In the genomic region with DNA sequence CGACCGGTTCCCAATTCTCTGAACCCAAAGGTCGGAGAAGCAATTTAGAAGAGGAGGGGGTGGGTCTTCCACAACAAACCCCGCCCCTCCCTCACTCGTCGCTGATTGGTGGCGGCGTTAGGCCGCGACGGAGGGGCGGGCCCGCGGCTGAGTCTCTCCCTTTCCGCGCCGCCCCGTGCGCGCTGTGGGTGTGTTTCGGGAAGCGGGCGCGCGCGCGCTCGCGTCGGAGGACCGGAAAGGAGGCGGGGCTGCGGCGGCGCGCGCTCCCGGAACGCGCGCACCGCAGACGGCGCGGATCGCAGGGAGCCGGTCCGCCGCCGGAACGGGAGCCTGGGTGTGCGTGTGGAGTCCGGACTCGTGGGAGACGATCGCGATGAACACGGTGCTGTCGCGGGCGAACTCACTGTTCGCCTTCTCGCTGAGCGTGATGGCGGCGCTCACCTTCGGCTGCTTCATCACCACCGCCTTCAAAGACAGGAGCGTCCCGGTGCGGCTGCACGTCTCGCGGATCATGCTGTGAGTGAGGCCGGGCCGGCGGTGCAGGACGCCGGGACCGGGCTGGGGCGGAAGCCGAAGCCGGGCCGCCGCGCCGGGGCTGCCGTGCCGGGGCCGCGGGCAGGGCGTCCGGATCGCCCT, we compare ENCODE assay signal across 1 cellular context.
TF ChIP-seq lines count a peak whose summit lies in the region.

TSS of gene SPCS3 (plus strand) at position 263 of the 636 bp plus-strand sequence. CDS start at position 374, 111 bp downstream.

TF ChIP-seq in K562, 482 proteins besides CTCF, POLR2A, EP300 and RAD21 (continued from another document and continues in another):
- TF ChIP-seq, protein P1, sequence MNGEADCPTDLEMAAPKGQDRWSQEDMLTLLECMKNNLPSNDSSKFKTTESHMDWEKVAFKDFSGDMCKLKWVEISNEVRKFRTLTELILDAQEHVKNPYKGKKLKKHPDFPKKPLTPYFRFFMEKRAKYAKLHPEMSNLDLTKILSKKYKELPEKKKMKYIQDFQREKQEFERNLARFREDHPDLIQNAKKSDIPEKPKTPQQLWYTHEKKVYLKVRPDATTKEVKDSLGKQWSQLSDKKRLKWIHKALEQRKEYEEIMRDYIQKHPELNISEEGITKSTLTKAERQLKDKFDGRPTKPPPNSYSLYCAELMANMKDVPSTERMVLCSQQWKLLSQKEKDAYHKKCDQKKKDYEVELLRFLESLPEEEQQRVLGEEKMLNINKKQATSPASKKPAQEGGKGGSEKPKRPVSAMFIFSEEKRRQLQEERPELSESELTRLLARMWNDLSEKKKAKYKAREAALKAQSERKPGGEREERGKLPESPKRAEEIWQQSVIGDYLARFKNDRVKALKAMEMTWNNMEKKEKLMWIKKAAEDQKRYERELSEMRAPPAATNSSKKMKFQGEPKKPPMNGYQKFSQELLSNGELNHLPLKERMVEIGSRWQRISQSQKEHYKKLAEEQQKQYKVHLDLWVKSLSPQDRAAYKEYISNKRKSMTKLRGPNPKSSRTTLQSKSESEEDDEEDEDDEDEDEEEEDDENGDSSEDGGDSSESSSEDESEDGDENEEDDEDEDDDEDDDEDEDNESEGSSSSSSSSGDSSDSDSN (IDR thresholded peaks at IDR 0.05; ENCODE audit: borderline replicate concordance in 1 of 2, low read depth in 2 of 2, low read length in 2 of 2) = peak; percentile 34 to 60; a peak in 2 of 4 replicates
- TF ChIP-seq JUND (IDR thresholded peaks at IDR 0.05; ENCODE audit: borderline replicate concordance, low read depth, low read length) = 0 out of 2 replicates have a peak, but pooled peaks have one; percentile 6
- TF ChIP-seq JUND (tag; IDR thresholded peaks at IDR 0.05; ENCODE audit: borderline replicate concordance, low read depth, low read length) = no peak
- no peak for TF ChIP-seq CREBBP (IDR thresholded peaks at IDR 0.05; ENCODE audit: low read depth, low read length)
- peak; percentile 96 for TF ChIP-seq RBBP5 (IDR thresholded peaks at IDR 0.05; ENCODE audit: borderline replicate concordance, insufficient read depth, low read length, poor library complexity, severe bottlenecking)
- TF ChIP-seq POLR2AphosphoS5 (IDR thresholded peaks at IDR 0.05; ENCODE audit: control insufficient read depth, insufficient read depth, low read depth, low read length) = peak; percentile 87
- TF ChIP-seq SIN3B (IDR thresholded peaks at IDR 0.05; ENCODE audit: low read depth) = no peak
- TF ChIP-seq ELF1 (tag; IDR thresholded peaks at IDR 0.05) = no peak; the same call in 1 of the 2 replicates
- TF ChIP-seq NFYB (IDR thresholded peaks at IDR 0.05; ENCODE audit: extremely low read depth, insufficient read length) = peak; percentile 83
- TF ChIP-seq ZBTB7A (IDR thresholded peaks at IDR 0.05; ENCODE audit: borderline replicate concordance, control insufficient read depth, low read depth, low read length) = peak; percentile 54; the same call in 1 of the 2 replicates
- peak; percentile 78; the same call in 1 of the 2 replicates for TF ChIP-seq ZNF644 (tag; IDR thresholded peaks at IDR 0.05; ENCODE audit: low read depth)
- no peak for TF ChIP-seq STAT5B (CRISPR knock-in tag; IDR thresholded peaks at IDR 0.05)
- peak; percentile 75 for TF ChIP-seq ATF1 (CRISPR knock-in tag; IDR thresholded peaks at IDR 0.05)
- TF ChIP-seq ATF1 (tag; IDR thresholded peaks at IDR 0.05) = peak; percentile 59
- no peak for TF ChIP-seq EWSR1 (IDR thresholded peaks at IDR 0.05; ENCODE audit: borderline replicate concordance, low read depth, partially characterized antibody)
- TF ChIP-seq, protein P2, sequence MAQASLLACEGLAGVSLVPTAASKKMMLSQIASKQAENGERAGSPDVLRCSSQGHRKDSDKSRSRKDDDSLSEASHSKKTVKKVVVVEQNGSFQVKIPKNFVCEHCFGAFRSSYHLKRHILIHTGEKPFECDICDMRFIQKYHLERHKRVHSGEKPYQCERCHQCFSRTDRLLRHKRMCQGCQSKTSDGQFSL (CRISPR knock-in tag; IDR thresholded peaks at IDR 0.05) = 0 out of 2 replicates have a peak, but pooled peaks have one; percentile 16
- TF ChIP-seq, protein P2 (tag; IDR thresholded peaks at IDR 0.05) = no peak
- TF ChIP-seq MAX (CRISPR knock-in tag; IDR thresholded peaks at IDR 0.05) = no peak
- no peak for TF ChIP-seq ZNF75A (CRISPR knock-in tag; IDR thresholded peaks at IDR 0.05)
- TF ChIP-seq SOX6 (IDR thresholded peaks at IDR 0.05) = no peak
- TF ChIP-seq NCOA1 (IDR thresholded peaks at IDR 0.05; ENCODE audit: low read depth) = no peak
- TF ChIP-seq MECOM (CRISPR knock-in tag; IDR thresholded peaks at IDR 0.05) = peak; percentile 35; the same call in 1 of the 2 replicates
- TF ChIP-seq POLR2H (tag; IDR thresholded peaks at IDR 0.05; ENCODE audit: low read depth) = peak; percentile 73
- no peak for TF ChIP-seq FOXA1 (IDR thresholded peaks at IDR 0.05; ENCODE audit: borderline replicate concordance)
- TF ChIP-seq ZFX (CRISPR knock-in tag; IDR thresholded peaks at IDR 0.05) = peak; percentile 78
- TF ChIP-seq HIVEP1 (CRISPR knock-in tag; IDR thresholded peaks at IDR 0.05) = no peak
- TF ChIP-seq, protein P3, sequence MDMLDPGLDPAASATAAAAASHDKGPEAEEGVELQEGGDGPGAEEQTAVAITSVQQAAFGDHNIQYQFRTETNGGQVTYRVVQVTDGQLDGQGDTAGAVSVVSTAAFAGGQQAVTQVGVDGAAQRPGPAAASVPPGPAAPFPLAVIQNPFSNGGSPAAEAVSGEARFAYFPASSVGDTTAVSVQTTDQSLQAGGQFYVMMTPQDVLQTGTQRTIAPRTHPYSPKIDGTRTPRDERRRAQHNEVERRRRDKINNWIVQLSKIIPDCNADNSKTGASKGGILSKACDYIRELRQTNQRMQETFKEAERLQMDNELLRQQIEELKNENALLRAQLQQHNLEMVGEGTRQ (CRISPR knock-in tag; IDR thresholded peaks at IDR 0.05) = no peak
- TF ChIP-seq, protein P4, sequence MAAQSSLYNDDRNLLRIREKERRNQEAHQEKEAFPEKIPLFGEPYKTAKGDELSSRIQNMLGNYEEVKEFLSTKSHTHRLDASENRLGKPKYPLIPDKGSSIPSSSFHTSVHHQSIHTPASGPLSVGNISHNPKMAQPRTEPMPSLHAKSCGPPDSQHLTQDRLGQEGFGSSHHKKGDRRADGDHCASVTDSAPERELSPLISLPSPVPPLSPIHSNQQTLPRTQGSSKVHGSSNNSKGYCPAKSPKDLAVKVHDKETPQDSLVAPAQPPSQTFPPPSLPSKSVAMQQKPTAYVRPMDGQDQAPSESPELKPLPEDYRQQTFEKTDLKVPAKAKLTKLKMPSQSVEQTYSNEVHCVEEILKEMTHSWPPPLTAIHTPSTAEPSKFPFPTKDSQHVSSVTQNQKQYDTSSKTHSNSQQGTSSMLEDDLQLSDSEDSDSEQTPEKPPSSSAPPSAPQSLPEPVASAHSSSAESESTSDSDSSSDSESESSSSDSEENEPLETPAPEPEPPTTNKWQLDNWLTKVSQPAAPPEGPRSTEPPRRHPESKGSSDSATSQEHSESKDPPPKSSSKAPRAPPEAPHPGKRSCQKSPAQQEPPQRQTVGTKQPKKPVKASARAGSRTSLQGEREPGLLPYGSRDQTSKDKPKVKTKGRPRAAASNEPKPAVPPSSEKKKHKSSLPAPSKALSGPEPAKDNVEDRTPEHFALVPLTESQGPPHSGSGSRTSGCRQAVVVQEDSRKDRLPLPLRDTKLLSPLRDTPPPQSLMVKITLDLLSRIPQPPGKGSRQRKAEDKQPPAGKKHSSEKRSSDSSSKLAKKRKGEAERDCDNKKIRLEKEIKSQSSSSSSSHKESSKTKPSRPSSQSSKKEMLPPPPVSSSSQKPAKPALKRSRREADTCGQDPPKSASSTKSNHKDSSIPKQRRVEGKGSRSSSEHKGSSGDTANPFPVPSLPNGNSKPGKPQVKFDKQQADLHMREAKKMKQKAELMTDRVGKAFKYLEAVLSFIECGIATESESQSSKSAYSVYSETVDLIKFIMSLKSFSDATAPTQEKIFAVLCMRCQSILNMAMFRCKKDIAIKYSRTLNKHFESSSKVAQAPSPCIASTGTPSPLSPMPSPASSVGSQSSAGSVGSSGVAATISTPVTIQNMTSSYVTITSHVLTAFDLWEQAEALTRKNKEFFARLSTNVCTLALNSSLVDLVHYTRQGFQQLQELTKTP (IDR thresholded peaks at IDR 0.05; ENCODE audit: low read depth in 1 of 2, partially characterized antibody in 2 of 2) = no peak
- no peak for TF ChIP-seq FOXJ3 (CRISPR knock-in tag; IDR thresholded peaks at IDR 0.05)
- TF ChIP-seq, protein P5, sequence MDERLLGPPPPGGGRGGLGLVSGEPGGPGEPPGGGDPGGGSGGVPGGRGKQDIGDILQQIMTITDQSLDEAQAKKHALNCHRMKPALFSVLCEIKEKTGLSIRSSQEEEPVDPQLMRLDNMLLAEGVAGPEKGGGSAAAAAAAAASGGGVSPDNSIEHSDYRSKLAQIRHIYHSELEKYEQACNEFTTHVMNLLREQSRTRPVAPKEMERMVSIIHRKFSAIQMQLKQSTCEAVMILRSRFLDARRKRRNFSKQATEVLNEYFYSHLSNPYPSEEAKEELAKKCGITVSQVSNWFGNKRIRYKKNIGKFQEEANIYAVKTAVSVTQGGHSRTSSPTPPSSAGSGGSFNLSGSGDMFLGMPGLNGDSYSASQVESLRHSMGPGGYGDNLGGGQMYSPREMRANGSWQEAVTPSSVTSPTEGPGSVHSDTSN (CRISPR knock-in tag; IDR thresholded peaks at IDR 0.05; ENCODE audit: low read depth) = no peak
- TF ChIP-seq, protein P5 (tag; conservative IDR thresholded peaks at IDR 0.05; ENCODE audit: low read depth) = no peak
- TF ChIP-seq, protein P6, sequence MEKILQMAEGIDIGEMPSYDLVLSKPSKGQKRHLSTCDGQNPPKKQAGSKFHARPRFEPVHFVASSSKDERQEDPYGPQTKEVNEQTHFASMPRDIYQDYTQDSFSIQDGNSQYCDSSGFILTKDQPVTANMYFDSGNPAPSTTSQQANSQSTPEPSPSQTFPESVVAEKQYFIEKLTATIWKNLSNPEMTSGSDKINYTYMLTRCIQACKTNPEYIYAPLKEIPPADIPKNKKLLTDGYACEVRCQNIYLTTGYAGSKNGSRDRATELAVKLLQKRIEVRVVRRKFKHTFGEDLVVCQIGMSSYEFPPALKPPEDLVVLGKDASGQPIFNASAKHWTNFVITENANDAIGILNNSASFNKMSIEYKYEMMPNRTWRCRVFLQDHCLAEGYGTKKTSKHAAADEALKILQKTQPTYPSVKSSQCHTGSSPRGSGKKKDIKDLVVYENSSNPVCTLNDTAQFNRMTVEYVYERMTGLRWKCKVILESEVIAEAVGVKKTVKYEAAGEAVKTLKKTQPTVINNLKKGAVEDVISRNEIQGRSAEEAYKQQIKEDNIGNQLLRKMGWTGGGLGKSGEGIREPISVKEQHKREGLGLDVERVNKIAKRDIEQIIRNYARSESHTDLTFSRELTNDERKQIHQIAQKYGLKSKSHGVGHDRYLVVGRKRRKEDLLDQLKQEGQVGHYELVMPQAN (IDR thresholded peaks at IDR 0.05; ENCODE audit: borderline replicate concordance) = no peak
- no peak for TF ChIP-seq ZNF79 (CRISPR knock-in tag; IDR thresholded peaks at IDR 0.05; ENCODE audit: low read depth)
- peak; percentile 91 for TF ChIP-seq POLR2G (IDR thresholded peaks at IDR 0.05; ENCODE audit: low read depth, low read length)
- no peak for TF ChIP-seq ZKSCAN3 (CRISPR knock-in tag; IDR thresholded peaks at IDR 0.05)
- TF ChIP-seq MTA1 (IDR thresholded peaks at IDR 0.05; ENCODE audit: borderline replicate concordance) = peak; percentile 91
- no peak for TF ChIP-seq PTRF (tag; IDR thresholded peaks at IDR 0.05)
- no peak for TF ChIP-seq IRF1 (CRISPR knock-in tag; IDR thresholded peaks at IDR 0.05; ENCODE audit: borderline replicate concordance)
- peak; percentile 89 for TF ChIP-seq TAF1 (IDR thresholded peaks at IDR 0.05; ENCODE audit: control insufficient read depth, extremely low read depth, insufficient read depth, low read length, severe bottlenecking)
- no peak for TF ChIP-seq RFX1 (IDR thresholded peaks at IDR 0.05)
- TF ChIP-seq, protein P7, sequence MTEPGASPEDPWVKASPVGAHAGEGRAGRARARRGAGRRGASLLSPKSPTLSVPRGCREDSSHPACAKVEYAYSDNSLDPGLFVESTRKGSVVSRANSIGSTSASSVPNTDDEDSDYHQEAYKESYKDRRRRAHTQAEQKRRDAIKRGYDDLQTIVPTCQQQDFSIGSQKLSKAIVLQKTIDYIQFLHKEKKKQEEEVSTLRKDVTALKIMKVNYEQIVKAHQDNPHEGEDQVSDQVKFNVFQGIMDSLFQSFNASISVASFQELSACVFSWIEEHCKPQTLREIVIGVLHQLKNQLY (CRISPR knock-in tag; conservative IDR thresholded peaks at IDR 0.05) = no peak
